Comparison of ENCODE assay signal across 8 cellular contexts in genomic region chrX:103607385-103608304, GRCh38. TPM values are rescaled to one million over a fixed set of nuclear protein-coding genes. Genes with fewer than 3 reads are reported as not detected.
DNase-seq lines count a peak whose midpoint lies in the region; ATAC-seq and TF ChIP-seq lines count a peak whose summit lies in the region.

TCEAL3 (plus strand) TSS chrX:103607963; CDS start chrX:103609065, 1,102 bp downstream.

- peak within 1 kb of the TSS; percentile 63 for H3K27ac Mint-ChIP-seq in activated naive CD8-positive, alpha-beta T cell treated with anti-CD3 and anti-CD28 coated beads for 36 hours

- H3K9me3 Mint-ChIP-seq in activated naive CD8-positive, alpha-beta T cell treated with anti-CD3 and anti-CD28 coated beads for 36 hours = no peaks in the 10 kb centered on the region

- H3K27me3 Mint-ChIP-seq in activated naive CD8-positive, alpha-beta T cell treated with anti-CD3 and anti-CD28 coated beads for 36 hours = no peaks in the 10 kb centered on the region

- no peak for TF ChIP-seq CTCF in omental fat pad (IDR thresholded peaks at IDR 0.05)

- intact Hi-C loops in head of caudate nucleus (cut with DNase I) = no loop called here

- DNase-seq in A172 (ENCODE audit: low spot score) = no peak
- peak; percentile 75 for DNase-seq in NCI-H748 (lab: John Stamatoyannopoulos, UW; ENCODE audit: unreplicated experiment)
- DNase-seq in activated naive CD8-positive, alpha-beta T cell treated with anti-CD3 and anti-CD28 coated beads for 36 hours = peak; percentile 42
- DNase-seq in head of caudate nucleus = peak; percentile 44 to 82 (median 68)
- peak; percentile 26 for DNase-seq in omental fat pad (ENCODE audit: low spot score)
- no peak for DNase-seq in OCI-M1 (lab: John Stamatoyannopoulos, UW)

- H3K4me3 Mint-ChIP-seq in activated naive CD8-positive, alpha-beta T cell treated with anti-CD3 and anti-CD28 coated beads for 36 hours = peak within 1 kb of the TSS; percentile 84

- H3K36me3 Mint-ChIP-seq in activated naive CD8-positive, alpha-beta T cell treated with anti-CD3 and anti-CD28 coated beads for 36 hours = no peaks in the 10 kb centered on the region

- peaks cover 5% of the 10 kb centered on the region for H3K4me1 Mint-ChIP-seq in activated naive CD8-positive, alpha-beta T cell treated with anti-CD3 and anti-CD28 coated beads for 36 hours

- ATAC-seq in GM18498 (IDR thresholded peaks at IDR 0.05; ENCODE audit: unreplicated experiment) (peak; percentile 92), HG02943 (IDR thresholded peaks at IDR 0.05; ENCODE audit: low read depth, unreplicated experiment) (peak; percentile 63), omental fat pad (ENCODE audit: low FRiP score) (peak; percentile 81)

RNA-seq across cellular contexts. Expression of gene TCEAL3, which starts in this region (rescaled TPM):
- total RNA-seq in A172 (2014; rRNA removed; shearing (Covaris generic)) = 15.7 and 16.9 TPM in 2 replicates
- total RNA-seq in activated naive CD8-positive, alpha-beta T cell treated with anti-CD3 and anti-CD28 coated beads for 36 hours = 1 to 10 TPM; 8.5 to 8.7 TPM
- 10 to 100 TPM; 23.9 to 41.7 (median 31.2) TPM for total RNA-seq in omental fat pad

Comparison
In these comparisons a context has a peak if more than half of its experiments do, and no peak if none do; other contexts are left out.
1. DNase-seq: peak in NCI-H748 (single experiment), activated naive CD8-positive, alpha-beta T cell treated with anti-CD3 and anti-CD28 coated beads for 36 hours (single experiment), head of caudate nucleus (42 of 42) and omental fat pad (single experiment); none in A172 (single experiment) and OCI-M1 (single experiment).
2. Peak in every context shown above with its lines, with median percentiles within 50 percentile points of each other: ATAC-seq.